In genomic region chr18:46069524-46069923, GRCh38 we compare ENCODE assay signal across 15 cellular contexts. TPM values are rescaled to one million over a fixed set of nuclear protein-coding genes. Genes with fewer than 3 reads are reported as not detected.
DNase-seq lines count a peak whose midpoint lies in the region; ATAC-seq and TF ChIP-seq lines count a peak whose summit lies in the region.
"Had no signal": no experiment of that assay in that cellular context is flagged by ENCODE, and none has a peak within 500 bp of the region (broad histone marks: within the 10 kb centered on the region; RNA-seq: fewer than 3 reads in every experiment).

No MANE protein-coding gene starts in this region.

- H3K23ac ChIP-seq in IMR-90 (ENCODE audit: low read depth, low read length) (peak overlapping the region; percentile 6), trophoblast cell (ENCODE audit: low read length) (no peak overlapping the region)

- no peak overlapping the region for H2BK12ac ChIP-seq in trophoblast cell (ENCODE audit: low read length)

- H4K91ac ChIP-seq in IMR-90 (ENCODE audit: insufficient read depth, low read depth, low read length) (peak overlapping the region; percentile 19), trophoblast cell (ENCODE audit: low read depth, low read length) (no peak overlapping the region)

- H3K4me1 Mint-ChIP-seq in T-helper 2 cell treated with Interferon-gamma antibody and Interleukin-4, amounts not matched to agents 5 μg/mL and 100 μg/mL, for 36 hours (ENCODE audit: low read depth) = peaks cover 32% of the 10 kb centered on the region

- no TSS peak for BruUV-seq in IMR-90 (replicated peaks; lab: Mats Ljungman, UMichigan)

- intact Hi-C loops in IMR-90 (cut with micrococcal nuclease) = no loop called here

- no peak overlapping the region for H2AK9ac ChIP-seq in IMR-90 (replicated peaks; ENCODE audit: low read depth, low read length, poor library complexity)

- no peaks in the 10 kb centered on the region for H3K27me3 ChIP-seq in IMR-90 (ENCODE audit: control insufficient read depth, insufficient read depth, low read length)
- no peaks in the 10 kb centered on the region for H3K27me3 ChIP-seq in trophoblast cell (ENCODE audit: insufficient read depth, low read length)

- no peaks in the 10 kb centered on the region; the same call in 1 of the 2 replicates for H4K20me1 ChIP-seq in IMR-90 (ENCODE audit: insufficient read depth, low read length)

- peak overlapping the region; percentile 12 for H2BK120ac ChIP-seq in IMR-90 (ENCODE audit: low read depth, low read length)
- peak overlapping the region; percentile 64 for H2BK120ac ChIP-seq in trophoblast cell (ENCODE audit: insufficient read depth, low read length, poor library complexity)

- H3K4me3 ChIP-seq in IMR-90 (ENCODE audit: insufficient read depth, low read depth, low read length) (no peak overlapping the region), trophoblast cell (ENCODE audit: low read depth, low read length) (no peak overlapping the region)
- H3K4me3 ChIP-seq: PC-9 had no signal

- no peak for TF ChIP-seq POLR2A in IMR-90 (IDR thresholded peaks at IDR 0.05; ENCODE audit: low read depth, low read length)
- TF ChIP-seq POLR2A in GM18505 (IDR thresholded peaks at IDR 0.05; ENCODE audit: borderline replicate concordance, extremely low read depth, insufficient read depth, insufficient read length) = no peak

- in situ Hi-C loops in IMR-90 (cut with MboI; ENCODE audit: low sequenced_read_pairs) = no loop called here

- peaks cover 3% of the 10 kb centered on the region for H3K9me3 Mint-ChIP-seq in T-helper 2 cell treated with Interferon-gamma antibody and Interleukin-4, amounts not matched to agents 5 μg/mL and 100 μg/mL, for 36 hours
- H3K9me3 Mint-ChIP-seq: IgD-negative memory B cell had no signal

- no peaks in the 10 kb centered on the region for H3K27me3 Mint-ChIP-seq in T-helper 2 cell treated with Interferon-gamma antibody and Interleukin-4, amounts not matched to agents 5 μg/mL and 100 μg/mL, for 36 hours (ENCODE audit: low read depth)

- 75% methylated on average over 1 of the region's 4 CpGs; no CpG with 5 or more reads in 1 of the 2 experiments for WGBS in IMR-90 (ENCODE audit: extremely low coverage in 2 of 2, insufficient read length in 1 of 2), 2 experiments
- no CpG with 5 or more reads among the region's 4 CpGs for WGBS in trophoblast cell (ENCODE audit: extremely low coverage, insufficient coverage, insufficient read length)

- no peak overlapping the region for H2AFZ ChIP-seq in IMR-90 (replicated peaks; ENCODE audit: low read length, poor library complexity)
- no peak overlapping the region for H2AFZ ChIP-seq in trophoblast cell (ENCODE audit: insufficient read depth, low read length, poor library complexity)
- H2AFZ ChIP-seq: PC-9 had no signal

- H2BK15ac ChIP-seq in IMR-90 (ENCODE audit: low read depth, low read length) = peak overlapping the region; percentile 3; the same call in 1 of the 3 replicates

- H3K18ac ChIP-seq in IMR-90 (ENCODE audit: low read depth, low read length) (peak overlapping the region; percentile 74), trophoblast cell (ENCODE audit: low read length) (no peak overlapping the region)

- H3K36me3 ChIP-seq in IMR-90 (ENCODE audit: control insufficient read depth, insufficient read depth, low read length) = no peaks in the 10 kb centered on the region
- peaks cover 3 to 4% of the 10 kb centered on the region in 2 experiments for H3K36me3 ChIP-seq in trophoblast cell (ENCODE audit: control insufficient read depth in 1 of 2, insufficient read depth in 2 of 2, low read length in 2 of 2)

- H4K8ac ChIP-seq in IMR-90 (ENCODE audit: low read depth in 2 of 2, low read length in 2 of 2) (peak overlapping the region; percentile 24 to 38; a peak in 3 of 4 replicates), trophoblast cell (ENCODE audit: low read depth, low read length) (no peak overlapping the region)

- no peak for ATAC-seq in IMR-90 (ENCODE audit: low read depth)
- ATAC-seq in GM18505 (IDR thresholded peaks at IDR 0.05; ENCODE audit: unreplicated experiment) = no peak

- peak overlapping the region; percentile 1; the same call in 1 of the 2 replicates for H3K4ac ChIP-seq in IMR-90 (ENCODE audit: low read depth, low read length)
- H3K4ac ChIP-seq in trophoblast cell (ENCODE audit: low read depth, low read length) = no peak overlapping the region

- no peak overlapping the region for H4K12ac ChIP-seq in trophoblast cell (ENCODE audit: low read depth, low read length)

- peaks cover 7 to 47% of the 10 kb centered on the region in 2 experiments; a peak in 3 of 4 replicates for H3K79me1 ChIP-seq in IMR-90 (ENCODE audit: low read depth in 1 of 2, low read length in 2 of 2)
- H3K79me1 ChIP-seq in trophoblast cell (ENCODE audit: low read length) = peaks cover 27% of the 10 kb centered on the region

- no peak overlapping the region for H3K56ac ChIP-seq in IMR-90 (ENCODE audit: extremely low read depth, insufficient read depth, low read length)

- H3K79me2 ChIP-seq in trophoblast cell (ENCODE audit: control insufficient read depth, insufficient read depth, low read length, poor library complexity) = peaks cover 16% of the 10 kb centered on the region

- peak overlapping the region; percentile 84 for H2BK5ac ChIP-seq in IMR-90 (ENCODE audit: low read depth, low read length, poor library complexity, severe bottlenecking)
- no peak overlapping the region for H2BK5ac ChIP-seq in trophoblast cell (ENCODE audit: low read depth, low read length, poor library complexity)

- POLR2A ChIA-PET in IMR-90 (lab: Charles Lee; ENCODE audit: unreplicated experiment) = no interaction called here

- H3K9me1 ChIP-seq in IMR-90 (ENCODE audit: insufficient read depth, low read length) = peaks cover 6% of the 10 kb centered on the region

- no peak for TF ChIP-seq CTCF in IMR-90 (conservative IDR thresholded peaks at IDR 0.05; ENCODE audit: low read depth, low read length)

- H2AK5ac ChIP-seq in IMR-90 (ENCODE audit: low read depth, low read length) (no peak overlapping the region), trophoblast cell (ENCODE audit: low read length) (no peak overlapping the region)

- dilution Hi-C loops in IMR-90 (cut with HindIII; ENCODE audit: low sequenced_read_pairs, unreplicated experiment) = no loop called here

- no peak for TF ChIP-seq RAD21 in IMR-90 (IDR thresholded peaks at IDR 0.05; ENCODE audit: low read length)

- peak overlapping the region; percentile 29 for H3K27ac Mint-ChIP-seq in T-helper 2 cell treated with Interferon-gamma antibody and Interleukin-4, amounts not matched to agents 5 μg/mL and 100 μg/mL, for 36 hours
- H3K27ac Mint-ChIP-seq: IgD-negative memory B cell had no signal

- peak overlapping the region; percentile 58; the same call in 1 of the 2 replicates for H4K5ac ChIP-seq in IMR-90 (ENCODE audit: low read depth, low read length)

- no peaks in the 10 kb centered on the region for H3K9me3 ChIP-seq in IMR-90 (ENCODE audit: control insufficient read depth, insufficient read depth, low read length)
- H3K9me3 ChIP-seq in trophoblast cell (ENCODE audit: insufficient read depth, low read depth, low read length) = peaks cover 1% of the 10 kb centered on the region

- DNase-seq in T-helper 2 cell treated with Interferon-gamma antibody and Interleukin-4, amounts not matched to agents 5 μg/mL and 100 μg/mL, for 36 hours (ENCODE audit: low spot score) = no peak
- no peak for DNase-seq in T-helper 2 cell
- peak; percentile 33 for DNase-seq in IMR-90
- DNase-seq in epithelial cell of prostate (ENCODE audit: low read depth, low spot score) = peak; percentile 72
- peak; percentile 36 to 70 for DNase-seq in trophoblast cell
- no peak for DNase-seq in DMS79 treated with DMSO at 0.1 percent for 48 hours (lab: John Stamatoyannopoulos, UW)
- no peak for DNase-seq in NCI-H748 treated with DMSO at 0.1 percent for 48 hours (lab: John Stamatoyannopoulos, UW)
- DNase-seq: 8988T; activated CD8-positive, alpha-beta memory T cell treated with anti-CD3 and anti-CD28 coated beads, Interleukin-2, amount 50 U/mL, for 48 hours; NCI-H1436 treated with DMSO at 0.1 percent for 48 hours; stimulated activated CD4-positive, alpha-beta T cell treated with anti-CD3 and anti-CD28 coated beads, Interleukin-2, amount 100 ng/mL, for 48 hours; SW 1271 had no signal

- H3K36me3 Mint-ChIP-seq in T-helper 2 cell treated with Interferon-gamma antibody and Interleukin-4, amounts not matched to agents 5 μg/mL and 100 μg/mL, for 36 hours (ENCODE audit: low read depth) = peaks cover 7% of the 10 kb centered on the region
- H3K36me3 Mint-ChIP-seq: IgD-negative memory B cell had no signal

- CTCF ChIA-PET in IMR-90 (lab: Yijun Ruan, JAX) = no interaction called here

- H3K4me3 Mint-ChIP-seq in T-helper 2 cell treated with Interferon-gamma antibody and Interleukin-4, amounts not matched to agents 5 μg/mL and 100 μg/mL, for 36 hours = peak overlapping the region; percentile 3
- H3K4me3 Mint-ChIP-seq: IgD-negative memory B cell had no signal

- H2BK20ac ChIP-seq in IMR-90 (ENCODE audit: low read depth, low read length) = peak overlapping the region; percentile 78

- H3K4me2 ChIP-seq in IMR-90 (ENCODE audit: low read depth, low read length) = peak overlapping the region; percentile 53; the same call in 1 of the 2 replicates
- H3K4me2 ChIP-seq in trophoblast cell (ENCODE audit: low read length) = peak overlapping the region; percentile 16
- H3K4me2 ChIP-seq: PC-9 had no signal

- H3K27ac ChIP-seq in IMR-90 (ENCODE audit: insufficient read depth, low read length) (no peak overlapping the region), epithelial cell of prostate (peak overlapping the region; percentile 86), trophoblast cell (ENCODE audit: low read depth, low read length) (peak overlapping the region; percentile 83)
- H3K27ac ChIP-seq: PC-9 had no signal

- H3K4me1 ChIP-seq in IMR-90 (ENCODE audit: control insufficient read depth, insufficient read depth, low read length) (peaks cover 18% of the 10 kb centered on the region), trophoblast cell (ENCODE audit: control insufficient read depth in 1 of 2, insufficient read depth in 2 of 2, low read length in 2 of 2) (peaks cover 16 to 17% of the 10 kb centered on the region in 2 experiments)

- peak overlapping the region; percentile 11 for H3K14ac ChIP-seq in IMR-90 (replicated peaks; ENCODE audit: low read depth, low read length)
- H3K14ac ChIP-seq in trophoblast cell (ENCODE audit: low read length) = no peak overlapping the region

- no peak overlapping the region for H3K9ac ChIP-seq in IMR-90 (ENCODE audit: low read depth, low read length)
- no peak overlapping the region for H3K9ac ChIP-seq in trophoblast cell (ENCODE audit: low read length)

RNA-seq across cellular contexts. Expression of gene PSTPIP2, which starts 2.5 kb away (rescaled TPM):
- 10.4 and 14.4 TPM in 2 replicates for total RNA-seq in IMR-90 (2012; rRNA removed)
- 10.2 and 12.4 TPM in 2 replicates for polyA plus RNA-seq in IMR-90 (2012; rRNA removed)
- 4.4 and 6.6 TPM in 2 replicates for polyA plus RNA-seq in IMR-90 (2012; cell fraction: cytosol; rRNA removed)
- 5.0 and 26.6 TPM in 2 replicates for polyA plus RNA-seq in IMR-90 (2012; cell fraction: nucleus; rRNA removed; ENCODE audit: low replicate concordance)
- polyA plus RNA-seq in trophoblast cell (2013) = 54.5 and 57.4 TPM in 2 replicates
- total RNA-seq: PC-9 had no signal

RNA-seq across cellular contexts. Expression of gene ATP5F1A, which starts 28.6 kb away (rescaled TPM):
- total RNA-seq in IMR-90 (2012; rRNA removed) = 1,085 and 1,283 TPM in 2 replicates
- 515 and 543 TPM in 2 replicates for polyA plus RNA-seq in IMR-90 (2012; rRNA removed)
- polyA plus RNA-seq in IMR-90 (2012; cell fraction: cytosol; rRNA removed) = 309 and 561 TPM in 2 replicates
- polyA plus RNA-seq in IMR-90 (2012; cell fraction: nucleus; rRNA removed; ENCODE audit: low replicate concordance) = 157 and 333 TPM in 2 replicates
- polyA plus RNA-seq in trophoblast cell (2013) = 277 and 282 TPM in 2 replicates

RNA-seq across cellular contexts. Expression of gene HAUS1, which starts 34.7 kb away (rescaled TPM):
- total RNA-seq in IMR-90 (2012; rRNA removed) = 25.3 and 32.2 TPM in 2 replicates
- 33.4 and 55.0 TPM in 2 replicates for polyA plus RNA-seq in IMR-90 (2012; rRNA removed)
- 3.9 and 5.2 TPM in 2 replicates for polyA plus RNA-seq in IMR-90 (2012; cell fraction: cytosol; rRNA removed)
- 0.58 and 6.2 TPM in 2 replicates for polyA plus RNA-seq in IMR-90 (2012; cell fraction: nucleus; rRNA removed; ENCODE audit: low replicate concordance)
- polyA plus RNA-seq in trophoblast cell (2013) = 59.0 and 63.5 TPM in 2 replicates

Comparison
In these comparisons a context has a peak if more than half of its experiments do, and no peak if none do; other contexts are left out.
1. DNase-seq: peak in IMR-90 (single experiment), epithelial cell of prostate (single experiment) and trophoblast cell (2 of 2); none in T-helper 2 cell treated with Interferon-gamma antibody and Interleukin-4, amounts not matched to agents 5 μg/mL and 100 μg/mL, for 36 hours (single experiment), T-helper 2 cell (0 of 5), DMS79 treated with DMSO at 0.1 percent for 48 hours (single experiment) and NCI-H748 treated with DMSO at 0.1 percent for 48 hours (single experiment).